In genomic region chr6:162056745-162057144, GRCh38 we compare ENCODE assay signal across 14 cellular contexts.
DNase-seq lines count a peak whose midpoint lies in the region; ATAC-seq and TF ChIP-seq lines count a peak whose summit lies in the region.
"Had no signal": no experiment of that assay in that cellular context is flagged by ENCODE, and none has a peak within 500 bp of the region (broad histone marks: within the 10 kb centered on the region; RNA-seq: fewer than 3 reads in every experiment).

No MANE protein-coding gene starts in this region.

- H3K4me1 ChIP-seq in neuronal stem cell (ENCODE audit: control insufficient read depth in 2 of 2, insufficient read depth in 1 of 2, low read depth in 1 of 2, low read length in 2 of 2) = peaks cover 9 to 13% of the 10 kb centered on the region in 2 donors
- H3K4me1 ChIP-seq: colonic mucosa, transverse colon had no signal

- H3K27ac ChIP-seq in neuronal stem cell (replicated peaks; ENCODE audit: low read length) = no peak overlapping the region
- H3K27ac ChIP-seq: colonic mucosa, transverse colon had no signal

- H2BK120ac ChIP-seq in neuronal stem cell (ENCODE audit: low read depth, low read length) = no peak overlapping the region

- TF ChIP-seq CTCF in lower leg skin (IDR thresholded peaks at IDR 0.05) = no peak

- H3K4me2 ChIP-seq in neuronal stem cell (ENCODE audit: insufficient read depth, low read length, poor library complexity, severe bottlenecking) = no peak overlapping the region

- H3K9me3 ChIP-seq in neuronal stem cell (replicated peaks in 1 of 2; ENCODE audit: control insufficient read depth in 2 of 2, insufficient read depth in 1 of 2, low read depth in 1 of 2, low read length in 2 of 2) = no peaks in the 10 kb centered on the region
- H3K9me3 ChIP-seq: colonic mucosa, transverse colon had no signal

- no peak overlapping the region for H4K91ac ChIP-seq in neuronal stem cell (ENCODE audit: low read depth, low read length, poor library complexity)

- intact Hi-C loops in activated CD4-positive, alpha-beta T cell treated with anti-CD3 and anti-CD28 coated beads for 36 hours (cut with DNase I, micrococcal nuclease) = no loop called here
- intact Hi-C loops in lower leg skin (cut with DNase I; ENCODE audit: low total_unique reads) = no loop called here

- CTCF ChIA-PET in activated CD4-positive, alpha-beta T cell treated with anti-CD3 and anti-CD28 coated beads for 36 hours (lab: Charles Lee) = no interaction called here

- no peak overlapping the region for H3K14ac ChIP-seq in neuronal stem cell (ENCODE audit: low read length)

- H3K9me3 Mint-ChIP-seq in activated CD4-positive, alpha-beta T cell treated with anti-CD3 and anti-CD28 coated beads for 36 hours (ENCODE audit: low read depth) = peaks cover 8% of the 10 kb centered on the region
- H3K9me3 Mint-ChIP-seq: activated T-helper 1 cell treated with anti-CD3 and anti-CD28 coated beads, Interleukin-12 subunit alpha, Interleukin-12 subunit beta, Interleukin-2, Interleukin-4 antibody, amounts not matched to agents 30 ng/mL and 10 ng/mL and 1 ng/mL, durations not matched to agents 14 hours and 24 hours and 36 hours had no signal

- no peak overlapping the region for H3K18ac ChIP-seq in neuronal stem cell (ENCODE audit: low read length)

- DNase-seq in GM03348 (ENCODE audit: low spot score) (peak; percentile 47), RPMI7951 (ENCODE audit: low read depth) (peak; percentile 69), glomerular visceral epithelial cell (ENCODE audit: extremely low spot score) (peak; percentile 96), neuronal stem cell (ENCODE audit: low spot score) (no peak), T-helper 9 cell (no peak), lower leg skin (ENCODE audit: low spot score in 2 of 2) (no peak)
- DNase-seq in stimulated activated naive CD8-positive, alpha-beta T cell treated with anti-CD3 and anti-CD28 coated beads, Interleukin-15, Interleukin-2, amounts not matched to agents 100 U/mL and 50 U/mL, for 24 hours = no peak
- DNase-seq in activated CD4-positive, alpha-beta T cell treated with anti-CD3 and anti-CD28 coated beads for 36 hours = no peak
- DNase-seq: activated B cell treated with CpG ODN at 0.5 μM for 24 hours, colonic mucosa, HCEC 1CT, NCI-H1048, transverse colon had no signal

- POLR2A ChIA-PET in activated CD4-positive, alpha-beta T cell treated with anti-CD3 and anti-CD28 coated beads for 36 hours (lab: Charles Lee) = no interaction called here

- no peak overlapping the region for H3K9ac ChIP-seq in neuronal stem cell (ENCODE audit: low read depth, low read length, poor library complexity)

- H2BK12ac ChIP-seq in neuronal stem cell (ENCODE audit: low read length) = no peak overlapping the region

- peak overlapping the region; percentile 83 for H2AFZ ChIP-seq in neuronal stem cell (ENCODE audit: low read length)

- H3K27me3 ChIP-seq in neuronal stem cell (ENCODE audit: control insufficient read depth in 3 of 3, insufficient read depth in 3 of 3, low read depth in 1 of 3, low read length in 3 of 3) = no peaks in the 10 kb centered on the region
- H3K27me3 ChIP-seq: colonic mucosa, transverse colon had no signal

- H3K4me1 Mint-ChIP-seq in activated CD4-positive, alpha-beta T cell treated with anti-CD3 and anti-CD28 coated beads for 36 hours = no peaks in the 10 kb centered on the region
- H3K4me1 Mint-ChIP-seq: activated B cell treated with CpG ODN at 0.5 μM for 24 hours had no signal

- H3K36me3 Mint-ChIP-seq in activated CD4-positive, alpha-beta T cell treated with anti-CD3 and anti-CD28 coated beads for 36 hours (ENCODE audit: low read depth) = no peaks in the 10 kb centered on the region

- TF ChIP-seq POLR2A in lower leg skin (IDR thresholded peaks at IDR 0.05) = no peak

- no CpG with 5 or more reads among the region's 8 CpGs for WGBS in neuronal stem cell (ENCODE audit: extremely low coverage in 2 of 2, insufficient read length in 2 of 2, insufficient replicate concordance in 1 of 2), 2 donors
- 57 to 62% methylated on average over 8 of the region's 8 CpGs for WGBS in lower leg skin, 2 donors

- no peak for ATAC-seq in stimulated activated naive CD8-positive, alpha-beta T cell treated with anti-CD3 and anti-CD28 coated beads, Interleukin-15, Interleukin-2, amounts not matched to agents 100 U/mL and 50 U/mL, for 24 hours
- ATAC-seq in activated CD4-positive, alpha-beta T cell treated with anti-CD3 and anti-CD28 coated beads for 36 hours = no peak

- no peak overlapping the region for H3K27ac Mint-ChIP-seq in activated CD4-positive, alpha-beta T cell treated with anti-CD3 and anti-CD28 coated beads for 36 hours
- H3K27ac Mint-ChIP-seq: activated B cell treated with CpG ODN at 0.5 μM for 24 hours; activated T-helper 1 cell treated with anti-CD3 and anti-CD28 coated beads, Interleukin-12 subunit alpha, Interleukin-12 subunit beta, Interleukin-2, Interleukin-4 antibody, amounts not matched to agents 30 ng/mL and 10 ng/mL and 1 ng/mL, durations not matched to agents 14 hours and 24 hours and 36 hours had no signal

- H3K27me3 Mint-ChIP-seq in activated CD4-positive, alpha-beta T cell treated with anti-CD3 and anti-CD28 coated beads for 36 hours = no peaks in the 10 kb centered on the region
- H3K27me3 Mint-ChIP-seq: activated B cell treated with CpG ODN at 0.5 μM for 24 hours had no signal

- no peak overlapping the region for H3K4me3 Mint-ChIP-seq in activated CD4-positive, alpha-beta T cell treated with anti-CD3 and anti-CD28 coated beads for 36 hours
- H3K4me3 Mint-ChIP-seq: activated B cell treated with CpG ODN at 0.5 μM for 24 hours; activated T-helper 1 cell treated with anti-CD3 and anti-CD28 coated beads, Interleukin-12 subunit alpha, Interleukin-12 subunit beta, Interleukin-2, Interleukin-4 antibody, amounts not matched to agents 30 ng/mL and 10 ng/mL and 1 ng/mL, durations not matched to agents 14 hours and 24 hours and 36 hours had no signal

- no peak overlapping the region for H2BK15ac ChIP-seq in neuronal stem cell (ENCODE audit: low read length)

- no peak overlapping the region for H2AK5ac ChIP-seq in neuronal stem cell (ENCODE audit: low read depth, low read length)

- no peak overlapping the region for H3K4me3 ChIP-seq in neuronal stem cell (ENCODE audit: low read length in 2 of 2)
- no peak overlapping the region for H3K4me3 ChIP-seq in lower leg skin (ENCODE audit: low read depth, poor library complexity, severe bottlenecking)
- H3K4me3 ChIP-seq: colonic mucosa, transverse colon had no signal

- no peak overlapping the region for H4K8ac ChIP-seq in neuronal stem cell (ENCODE audit: low read depth, low read length)

- peaks cover 4% of the 10 kb centered on the region for H3K79me1 ChIP-seq in neuronal stem cell (ENCODE audit: low read depth, low read length)

- no peak overlapping the region for H2BK5ac ChIP-seq in neuronal stem cell (ENCODE audit: low read length)

- no peak overlapping the region for H3K4ac ChIP-seq in neuronal stem cell (ENCODE audit: low read length)

- H3K36me3 ChIP-seq in neuronal stem cell (replicated peaks in 1 of 2; ENCODE audit: control insufficient read depth in 2 of 2, insufficient read depth in 2 of 2, low read length in 2 of 2) = no peaks in the 10 kb centered on the region
- H3K36me3 ChIP-seq: colonic mucosa, transverse colon had no signal

- no peak overlapping the region for H3K23ac ChIP-seq in neuronal stem cell (ENCODE audit: low read depth, low read length, poor library complexity)

Comparison
In these comparisons a context has a peak if more than half of its experiments do, and no peak if none do; other contexts are left out.
1. DNase-seq: peak in GM03348 (single experiment), RPMI7951 (single experiment) and glomerular visceral epithelial cell (single experiment); none in neuronal stem cell (single experiment), stimulated activated naive CD8-positive, alpha-beta T cell treated with anti-CD3 and anti-CD28 coated beads, Interleukin-15, Interleukin-2, amounts not matched to agents 100 U/mL and 50 U/mL, for 24 hours (single experiment), T-helper 9 cell (single experiment), activated CD4-positive, alpha-beta T cell treated with anti-CD3 and anti-CD28 coated beads for 36 hours (single experiment) and lower leg skin (0 of 2).